ENCODE assay signal across 6 cellular contexts in the genomic region with DNA sequence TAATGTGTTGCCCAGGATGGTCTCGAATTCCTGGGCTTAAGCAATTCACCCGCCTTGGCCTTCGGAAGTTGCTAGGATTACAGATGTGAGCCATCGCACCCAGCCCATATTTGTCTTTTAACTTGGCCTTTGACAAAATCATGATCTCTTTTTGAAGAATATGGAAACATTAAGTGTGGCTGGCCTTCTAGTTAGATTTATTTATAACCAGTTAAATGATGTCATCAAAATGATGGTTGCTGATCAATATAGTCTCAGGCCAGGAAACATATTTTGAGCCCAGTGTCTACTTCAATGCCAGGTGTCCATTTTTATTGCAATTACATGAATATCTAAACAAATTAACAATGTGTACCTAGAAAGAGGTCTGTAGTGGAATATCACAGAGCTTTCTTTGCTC.
"Had no signal": no experiment of that assay in that cellular context is flagged by ENCODE, and none has a peak within 500 bp of the region (broad histone marks: within the 10 kb centered on the region; RNA-seq: fewer than 3 reads in every experiment).

No MANE protein-coding gene starts in this region.

- H3K9ac ChIP-seq: KMS-11 had no signal

- H3K4me2 ChIP-seq: KMS-11 had no signal

- H3K27ac ChIP-seq: HL-60, KMS-11 had no signal

- ATAC-seq: K562 had no signal

- FAIRE-seq: HTR-8/SVneo, K562 had no signal

- DNase-seq: KBM-7, KG1 had no signal

- H3K4me3 ChIP-seq: K562 had no signal
